Comparison of ENCODE assay signal across 8 cellular contexts in genomic region chr4:146945556-146946374, GRCh38. TPM values are rescaled to one million over a fixed set of nuclear protein-coding genes. Genes with fewer than 3 reads are reported as not detected.
DNase-seq lines count a peak whose midpoint lies in the region; ATAC-seq and TF ChIP-seq lines count a peak whose summit lies in the region.

TTC29 (minus strand) TSS chr4:146945864; CDS start chr4:146939895, 5,969 bp downstream.

- H3K4me2 ChIP-seq in DND-41 (ENCODE audit: insufficient read depth, low read length), result no peak within 1 kb of the TSS
- H3K4me2 ChIP-seq in GM23248 (ENCODE audit: unreplicated experiment), result peak within 1 kb of the TSS; percentile 91
- H3K4me2 ChIP-seq in neuronal stem cell (ENCODE audit: insufficient read depth, low read length, poor library complexity, severe bottlenecking), result peak within 1 kb of the TSS; percentile 78

- in situ Hi-C loops in GM23248 (cut with MboI), result no loop called here

- no peak within 1 kb of the TSS for H4K8ac ChIP-seq in neuronal stem cell (ENCODE audit: low read depth, low read length)

- H3K36me3 ChIP-seq in DND-41 (ENCODE audit: insufficient read depth, low read length) (no peaks in the 10 kb centered on the region), GM23248 (ENCODE audit: low read depth) (no peaks in the 10 kb centered on the region), SJCRH30 (no peaks in the 10 kb centered on the region), gastroesophageal sphincter (no peaks in the 10 kb centered on the region), neuronal stem cell (replicated peaks in 1 of 2; ENCODE audit: control insufficient read depth in 2 of 2, insufficient read depth in 2 of 2, low read length in 2 of 2) (no peaks in the 10 kb centered on the region), stomach smooth muscle (ENCODE audit: control insufficient read depth in 2 of 2, insufficient read depth in 2 of 2, low read length in 2 of 2) (no peaks in the 10 kb centered on the region)

- no peak within 1 kb of the TSS for H4K91ac ChIP-seq in neuronal stem cell (ENCODE audit: low read depth, low read length, poor library complexity)

- no peak within 1 kb of the TSS for H3K4ac ChIP-seq in neuronal stem cell (ENCODE audit: low read length)

- H2BK120ac ChIP-seq in neuronal stem cell (ENCODE audit: low read depth, low read length), result no peak within 1 kb of the TSS

- H3K27ac ChIP-seq in DND-41 (ENCODE audit: low read length) (no peak within 1 kb of the TSS), GM23248 (no peak within 1 kb of the TSS), SJCRH30 (no peak within 1 kb of the TSS), gastroesophageal sphincter (peak within 1 kb of the TSS in 1 of 4 donors; percentile 1), neuronal stem cell (replicated peaks; ENCODE audit: low read length) (no peak within 1 kb of the TSS), stomach smooth muscle (ENCODE audit: low read length) (no peak within 1 kb of the TSS)

- H3K4me3 ChIP-seq in DND-41 (ENCODE audit: low read depth in 1 of 2, low read length in 2 of 2), result no peak within 1 kb of the TSS
- H3K4me3 ChIP-seq in GM23248, result peak within 1 kb of the TSS; percentile 78
- peak within 1 kb of the TSS; percentile 42 for H3K4me3 ChIP-seq in SJCRH30
- H3K4me3 ChIP-seq in gastroesophageal sphincter, result peak within 1 kb of the TSS; percentile 41 to 52
- H3K4me3 ChIP-seq in neuronal stem cell (ENCODE audit: low read length in 2 of 2), result peak within 1 kb of the TSS; percentile 39 to 85
- peak within 1 kb of the TSS; percentile 58 to 74 for H3K4me3 ChIP-seq in stomach smooth muscle (ENCODE audit: low read length in 2 of 2)

- H3K18ac ChIP-seq in neuronal stem cell (ENCODE audit: low read length), result no peak within 1 kb of the TSS

- no peaks in the 10 kb centered on the region for H4K20me1 ChIP-seq in DND-41 (ENCODE audit: insufficient read depth, low read length)
- H4K20me1 ChIP-seq in GM23248 (ENCODE audit: insufficient read depth), result no peaks in the 10 kb centered on the region

- no peaks in the 10 kb centered on the region for H3K27me3 ChIP-seq in DND-41 (ENCODE audit: insufficient read depth, low read length, poor library complexity)
- 0 out of 2 replicates have a peak, but pooled peaks cover 5% of the 10 kb centered on the region for H3K27me3 ChIP-seq in GM23248 (replicated peaks; ENCODE audit: insufficient read depth)
- no peaks in the 10 kb centered on the region for H3K27me3 ChIP-seq in SJCRH30
- peaks cover 4% of the 10 kb centered on the region for H3K27me3 ChIP-seq in gastroesophageal sphincter
- H3K27me3 ChIP-seq in neuronal stem cell (ENCODE audit: control insufficient read depth in 3 of 3, insufficient read depth in 3 of 3, low read depth in 1 of 3, low read length in 3 of 3), result peaks cover 0 to 30% (median 0%) of the 10 kb centered on the region in 3 experiments
- peaks cover 0 to 2% of the 10 kb centered on the region in 2 donors for H3K27me3 ChIP-seq in stomach smooth muscle (ENCODE audit: control insufficient read depth in 1 of 2, insufficient read depth in 2 of 2, low read length in 2 of 2)

- WGBS in GM23248 (ENCODE audit: low coverage in 1 of 2, low lambda C conversion rate in 2 of 2, missing lambda C conversion rate in 2 of 2), 2 experiments, result 2 to 4% methylated on average over 34 to 39 of the region's 39 CpGs
- 1 to 2% methylated on average over 7 to 14 of the region's 39 CpGs for WGBS in gastroesophageal sphincter (ENCODE audit: low coverage in 1 of 2), 2 donors
- WGBS in neuronal stem cell (ENCODE audit: extremely low coverage in 2 of 2, insufficient read length in 2 of 2, insufficient replicate concordance in 1 of 2), 2 donors, result no CpG with 5 or more reads among the region's 39 CpGs

- DNase-seq in DND-41, result peak; percentile 4
- peak; percentile 96 for DNase-seq in GM23248
- DNase-seq in Kasumi-1 (lab: John Stamatoyannopoulos, UW), result peak; percentile 85 to 90
- DNase-seq in SJCRH30, result peak; percentile 89 to 91
- peak; percentile 89 for DNase-seq in activated naive CD4-positive, alpha-beta T cell treated with Interleukin-2 at 50 U/mL for 16 hours
- DNase-seq in neuronal stem cell (ENCODE audit: low spot score), result peak; percentile 91

- ATAC-seq in DND-41 (ENCODE audit: insufficient read depth, low read depth) (no peak), gastroesophageal sphincter (peak; percentile 98)

- H3K79me2 ChIP-seq in DND-41 (ENCODE audit: insufficient read depth, low read length) (no peaks in the 10 kb centered on the region), GM23248 (ENCODE audit: insufficient read depth) (no peaks in the 10 kb centered on the region)

- no peak within 1 kb of the TSS for H2BK15ac ChIP-seq in neuronal stem cell (ENCODE audit: low read length)

- TF ChIP-seq POLR2A in gastroesophageal sphincter (IDR thresholded peaks at IDR 0.05), result no peak

- H3K9me2 ChIP-seq in GM23248 (ENCODE audit: insufficient read depth), result no peaks in the 10 kb centered on the region

- H2AFZ ChIP-seq in DND-41 (ENCODE audit: low read depth, low read length) (no peak within 1 kb of the TSS), GM23248 (peak within 1 kb of the TSS; percentile 86), neuronal stem cell (ENCODE audit: low read length) (peak within 1 kb of the TSS; percentile 81)

- H2BK5ac ChIP-seq in neuronal stem cell (ENCODE audit: low read length), result no peak within 1 kb of the TSS

- H3K14ac ChIP-seq in neuronal stem cell (ENCODE audit: low read length), result no peak within 1 kb of the TSS

- TF ChIP-seq CTCF in DND-41 (IDR thresholded peaks at IDR 0.05; ENCODE audit: borderline replicate concordance, extremely low read depth, low read length, poor library complexity, severe bottlenecking), result no peak
- TF ChIP-seq CTCF in gastroesophageal sphincter (IDR thresholded peaks at IDR 0.05), result no peak

- no peak for TF ChIP-seq EP300 in gastroesophageal sphincter (IDR thresholded peaks at IDR 0.05)

- H3K23ac ChIP-seq in neuronal stem cell (ENCODE audit: low read depth, low read length, poor library complexity), result no peak within 1 kb of the TSS

- H3K9ac ChIP-seq in DND-41 (ENCODE audit: low read depth, low read length) (no peak within 1 kb of the TSS), GM23248 (peak within 1 kb of the TSS; percentile 26; the same call in 1 of the 2 replicates), neuronal stem cell (ENCODE audit: low read depth, low read length, poor library complexity) (no peak within 1 kb of the TSS), stomach smooth muscle (ENCODE audit: low read length in 2 of 2) (peak within 1 kb of the TSS; percentile 18 to 22)

- no peaks in the 10 kb centered on the region; the same call in 1 of the 2 replicates for H3F3A ChIP-seq in GM23248 (ENCODE audit: insufficient read depth)

- H3K4me1 ChIP-seq in DND-41 (ENCODE audit: insufficient read depth, low read length) (no peaks in the 10 kb centered on the region), GM23248 (ENCODE audit: insufficient read depth) (0 out of 2 replicates have a peak, but pooled peaks cover 3% of the 10 kb centered on the region), SJCRH30 (no peaks in the 10 kb centered on the region), gastroesophageal sphincter (peaks cover 3 to 19% (median 13%) of the 10 kb centered on the region in 3 donors), neuronal stem cell (ENCODE audit: control insufficient read depth in 2 of 2, insufficient read depth in 1 of 2, low read depth in 1 of 2, low read length in 2 of 2) (peaks cover 3 to 6% of the 10 kb centered on the region in 2 donors), stomach smooth muscle (ENCODE audit: control insufficient read depth, insufficient read depth, low read length) (peaks cover 3% of the 10 kb centered on the region)

- no peak within 1 kb of the TSS for H2AK5ac ChIP-seq in neuronal stem cell (ENCODE audit: low read depth, low read length)

- no peaks in the 10 kb centered on the region for H3K79me1 ChIP-seq in neuronal stem cell (ENCODE audit: low read depth, low read length)

- no peak within 1 kb of the TSS for H2BK12ac ChIP-seq in neuronal stem cell (ENCODE audit: low read length)

- H3K9me3 ChIP-seq in DND-41 (ENCODE audit: insufficient read depth, low read length, severe bottlenecking), result no peaks in the 10 kb centered on the region
- no peaks in the 10 kb centered on the region for H3K9me3 ChIP-seq in GM23248 (ENCODE audit: low read depth)
- H3K9me3 ChIP-seq in SJCRH30 (replicated peaks), result no peaks in the 10 kb centered on the region
- no peaks in the 10 kb centered on the region for H3K9me3 ChIP-seq in gastroesophageal sphincter
- no peaks in the 10 kb centered on the region for H3K9me3 ChIP-seq in neuronal stem cell (replicated peaks in 1 of 2; ENCODE audit: control insufficient read depth in 2 of 2, insufficient read depth in 1 of 2, low read depth in 1 of 2, low read length in 2 of 2)
- no peaks in the 10 kb centered on the region for H3K9me3 ChIP-seq in stomach smooth muscle (ENCODE audit: control insufficient read depth in 2 of 2, low read length in 2 of 2)

RNA-seq across cellular contexts. Expression of gene TTC29, which starts in this region (rescaled TPM):
- not detected in 2 replicates for total RNA-seq in GM23248 (2014; rRNA removed; shearing (Covaris generic))
- not detected in 2 replicates for polyA plus RNA-seq in GM23248 (2016; fragmentation: Nextera tagmentation; extraction: Ambion mirVana)
- not detected in 2 replicates for total RNA-seq in SJCRH30 (2014; rRNA removed; shearing (Covaris generic))
- total RNA-seq in gastroesophageal sphincter, result not detected
- 1.0 TPM for polyA plus RNA-seq in neuronal stem cell (2013, experiment 1 of 2)
- polyA plus RNA-seq in neuronal stem cell (2013, experiment 2 of 2), result 0.93 TPM

Comparison
In these comparisons a context has a peak if more than half of its experiments do, and no peak if none do; other contexts are left out.
1. Peak in DNase-seq, H3K4me3 ChIP-seq, H3K9ac ChIP-seq and H3K4me2 ChIP-seq in GM23248; RNA of the gene not detected or under 1 TPM.
2. Peak in DNase-seq and H3K4me3 ChIP-seq in SJCRH30; RNA of the gene not detected or under 1 TPM.
3. Peak in ATAC-seq and H3K4me3 ChIP-seq in gastroesophageal sphincter; RNA of the gene not detected or under 1 TPM.
4. DNase-seq: peak in every context shown above with its lines; median percentile 96 in GM23248; 91 in neuronal stem cell; 90 in SJCRH30; 89 in activated naive CD4-positive, alpha-beta T cell treated with Interleukin-2 at 50 U/mL for 16 hours; 88 in Kasumi-1; 4 in DND-41.
5. H3K4me3 ChIP-seq: peak in neuronal stem cell (2 of 2) and stomach smooth muscle (2 of 2); none in DND-41 (0 of 2).
6. H3K9ac ChIP-seq: peak in stomach smooth muscle (2 of 2); none in DND-41 (single experiment) and neuronal stem cell (single experiment).